ENCODE assay signal across 13 cellular contexts in the genomic region with DNA sequence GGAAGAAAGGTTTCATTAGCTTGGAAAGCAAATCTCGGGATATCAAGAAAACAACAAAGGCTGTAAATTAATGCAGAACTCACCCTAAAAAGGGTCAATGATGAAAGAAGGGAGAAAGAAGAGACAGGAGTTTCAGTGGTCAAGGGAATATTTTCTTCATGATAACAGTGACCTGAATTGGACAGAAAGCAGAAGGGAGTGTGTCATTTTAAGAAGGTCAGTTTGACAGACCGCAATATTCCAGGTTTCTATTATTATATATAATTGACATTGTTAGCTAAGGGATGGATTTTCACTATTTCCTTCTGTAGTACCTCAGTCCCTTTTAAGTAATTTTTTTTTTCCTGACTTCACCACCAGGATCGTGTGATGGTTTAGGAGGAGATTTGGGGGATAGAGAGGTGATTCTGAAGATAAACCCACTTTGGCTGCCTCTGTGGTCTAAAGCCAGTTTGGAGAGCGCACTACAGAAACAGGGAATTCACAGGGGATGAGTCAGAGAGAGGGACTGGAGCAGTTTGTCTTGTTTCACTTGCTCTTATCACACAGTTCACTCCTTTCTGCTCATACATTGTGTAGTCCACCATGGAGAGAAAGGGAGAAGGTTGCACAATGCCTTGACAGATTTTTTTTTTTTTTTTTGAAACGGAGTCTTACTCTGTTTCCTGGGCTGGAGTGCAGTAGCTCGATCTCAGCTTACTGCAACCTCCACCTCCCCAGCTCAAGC.
DNase-seq lines count a peak whose midpoint lies in the region; ATAC-seq and TF ChIP-seq lines count a peak whose summit lies in the region.
"Had no signal": no experiment of that assay in that cellular context is flagged by ENCODE, and none has a peak within 500 bp of the region (broad histone marks: within the 10 kb centered on the region; RNA-seq: fewer than 3 reads in every experiment).

No MANE protein-coding gene starts in this region.

- no peak overlapping the region for H2BK120ac ChIP-seq in IMR-90 (ENCODE audit: low read depth, low read length)

- no peaks in the 10 kb centered on the region for H3K27me3 Mint-ChIP-seq in stimulated activated naive B cell treated with anti-CD40 and anti-IgM and Interleukin-4, amounts not matched to agents 10 μg/mL and 1 μg/mL and 100 μg/mL, for 72 hours

- H2BK15ac ChIP-seq in IMR-90 (ENCODE audit: low read depth, low read length): no peak overlapping the region

- no peak overlapping the region for H3K4me3 Mint-ChIP-seq in stimulated activated naive B cell treated with anti-CD40 and anti-IgM and Interleukin-4, amounts not matched to agents 10 μg/mL and 1 μg/mL and 100 μg/mL, for 72 hours
- H3K4me3 Mint-ChIP-seq: activated T-helper 1 cell treated with anti-CD3 and anti-CD28 coated beads, Interleukin-12 subunit alpha, Interleukin-12 subunit beta, Interleukin-2, Interleukin-4 antibody, amounts not matched to agents 30 ng/mL and 10 ng/mL and 1 ng/mL, durations not matched to agents 14 hours and 24 hours and 36 hours had no signal

- H2AFZ ChIP-seq in IMR-90 (replicated peaks; ENCODE audit: low read length, poor library complexity): no peak overlapping the region

- no peaks in the 10 kb centered on the region for H3K27me3 ChIP-seq in IMR-90 (ENCODE audit: control insufficient read depth, insufficient read depth, low read length)
- no peaks in the 10 kb centered on the region for H3K27me3 ChIP-seq in brain microvascular endothelial cell (replicated peaks)
- H3K27me3 ChIP-seq: gastrocnemius medialis had no signal

- H3K23ac ChIP-seq in IMR-90 (ENCODE audit: low read depth, low read length): no peak overlapping the region

- no peak overlapping the region for H3K4ac ChIP-seq in IMR-90 (ENCODE audit: low read depth, low read length)

- H3K27ac ChIP-seq in IMR-90 (ENCODE audit: insufficient read depth, low read length) (no peak overlapping the region), brain microvascular endothelial cell (no peak overlapping the region)
- H3K27ac ChIP-seq: gastrocnemius medialis, psoas muscle had no signal

- peaks cover 23 to 33% of the 10 kb centered on the region in 2 donors for H3K4me1 Mint-ChIP-seq in stimulated activated naive B cell treated with anti-CD40 and anti-IgM and Interleukin-4, amounts not matched to agents 10 μg/mL and 1 μg/mL and 100 μg/mL, for 72 hours

- no peak overlapping the region for H4K5ac ChIP-seq in IMR-90 (ENCODE audit: low read depth, low read length)

- no peak overlapping the region for H4K8ac ChIP-seq in IMR-90 (ENCODE audit: low read depth in 2 of 2, low read length in 2 of 2)

- no peaks in the 10 kb centered on the region; the same call in 1 of the 2 replicates for H3K9me3 ChIP-seq in IMR-90 (ENCODE audit: control insufficient read depth, insufficient read depth, low read length)
- H3K9me3 ChIP-seq: gastrocnemius medialis, psoas muscle had no signal

- no peaks in the 10 kb centered on the region for H3K79me1 ChIP-seq in IMR-90 (ENCODE audit: low read depth in 1 of 2, low read length in 2 of 2)

- WGBS in IMR-90 (ENCODE audit: extremely low coverage in 2 of 2, insufficient read length in 1 of 2), 2 experiments: 60% methylated on average over 1 of the region's 6 CpGs; no CpG with 5 or more reads in 1 of the 2 experiments

- H4K91ac ChIP-seq in IMR-90 (ENCODE audit: insufficient read depth, low read depth, low read length): no peak overlapping the region

- H3K36me3 Mint-ChIP-seq in stimulated activated naive B cell treated with anti-CD40 and anti-IgM and Interleukin-4, amounts not matched to agents 10 μg/mL and 1 μg/mL and 100 μg/mL, for 72 hours: peaks cover 0 to 2% of the 10 kb centered on the region in 2 donors

- H3K9me1 ChIP-seq in IMR-90 (ENCODE audit: insufficient read depth, low read length): no peaks in the 10 kb centered on the region

- no peaks in the 10 kb centered on the region for H3K9me3 Mint-ChIP-seq in stimulated activated naive B cell treated with anti-CD40 and anti-IgM and Interleukin-4, amounts not matched to agents 10 μg/mL and 1 μg/mL and 100 μg/mL, for 72 hours
- H3K9me3 Mint-ChIP-seq: activated T-helper 1 cell treated with anti-CD3 and anti-CD28 coated beads, Interleukin-12 subunit alpha, Interleukin-12 subunit beta, Interleukin-2, Interleukin-4 antibody, amounts not matched to agents 30 ng/mL and 10 ng/mL and 1 ng/mL, durations not matched to agents 14 hours and 24 hours and 36 hours had no signal

- H2BK5ac ChIP-seq in IMR-90 (ENCODE audit: low read depth, low read length, poor library complexity, severe bottlenecking): no peak overlapping the region

- no peak for TF ChIP-seq POLR2A in IMR-90 (IDR thresholded peaks at IDR 0.05; ENCODE audit: low read depth, low read length)

- H2AK9ac ChIP-seq in IMR-90 (replicated peaks; ENCODE audit: low read depth, low read length, poor library complexity): no peak overlapping the region

- POLR2A ChIA-PET in IMR-90 (lab: Charles Lee; ENCODE audit: unreplicated experiment): no interaction called here

- no peak; the same call in 1 of the 2 replicates for ATAC-seq in IMR-90 (ENCODE audit: low read depth)
- ATAC-seq in stimulated activated naive B cell treated with anti-CD40 and anti-IgM and Interleukin-4, amounts not matched to agents 10 μg/mL and 1 μg/mL and 100 μg/mL, for 72 hours (replicated peaks): no peak
- ATAC-seq in HG03378 (IDR thresholded peaks at IDR 0.05; ENCODE audit: unreplicated experiment): no peak
- no peak for ATAC-seq in GM19455 (IDR thresholded peaks at IDR 0.05; ENCODE audit: unreplicated experiment)
- no peak for ATAC-seq in GM18502 (IDR thresholded peaks at IDR 0.05; ENCODE audit: poor library complexity, unreplicated experiment)
- ATAC-seq: gastrocnemius medialis, psoas muscle had no signal

- H3K27ac Mint-ChIP-seq in stimulated activated naive B cell treated with anti-CD40 and anti-IgM and Interleukin-4, amounts not matched to agents 10 μg/mL and 1 μg/mL and 100 μg/mL, for 72 hours: peak overlapping the region; percentile 22
- H3K27ac Mint-ChIP-seq: activated T-helper 1 cell treated with anti-CD3 and anti-CD28 coated beads, Interleukin-12 subunit alpha, Interleukin-12 subunit beta, Interleukin-2, Interleukin-4 antibody, amounts not matched to agents 30 ng/mL and 10 ng/mL and 1 ng/mL, durations not matched to agents 14 hours and 24 hours and 36 hours had no signal

- H3K9ac ChIP-seq in IMR-90 (ENCODE audit: low read depth, low read length): no peak overlapping the region

- H3K36me3 ChIP-seq in IMR-90 (ENCODE audit: control insufficient read depth, insufficient read depth, low read length): no peaks in the 10 kb centered on the region
- no peaks in the 10 kb centered on the region for H3K36me3 ChIP-seq in brain microvascular endothelial cell (replicated peaks)
- H3K36me3 ChIP-seq: gastrocnemius medialis had no signal

- H3K56ac ChIP-seq in IMR-90 (ENCODE audit: extremely low read depth, insufficient read depth, low read length): no peak overlapping the region

- H3K4me1 ChIP-seq in IMR-90 (ENCODE audit: control insufficient read depth, insufficient read depth, low read length): no peaks in the 10 kb centered on the region
- H3K4me1 ChIP-seq: gastrocnemius medialis, psoas muscle had no signal

- no peak for TF ChIP-seq RAD21 in IMR-90 (IDR thresholded peaks at IDR 0.05; ENCODE audit: low read length)

- intact Hi-C loops in IMR-90 (cut with micrococcal nuclease): no loop called here

- no peaks in the 10 kb centered on the region for H4K20me1 ChIP-seq in IMR-90 (ENCODE audit: insufficient read depth, low read length)

- no peak overlapping the region for H2BK20ac ChIP-seq in IMR-90 (ENCODE audit: low read depth, low read length)

- TF ChIP-seq CTCF in IMR-90 (conservative IDR thresholded peaks at IDR 0.05; ENCODE audit: low read depth, low read length) (no peak), brain microvascular endothelial cell (IDR thresholded peaks at IDR 0.05; ENCODE audit: low read depth, low read length, missing control alignments) (no peak)

- no peak overlapping the region for H3K4me2 ChIP-seq in IMR-90 (ENCODE audit: low read depth, low read length)

- CTCF ChIA-PET in IMR-90 (lab: Yijun Ruan, JAX): no interaction called here

- H3K14ac ChIP-seq in IMR-90 (replicated peaks; ENCODE audit: low read depth, low read length): no peak overlapping the region

- dilution Hi-C loops in IMR-90 (cut with HindIII; ENCODE audit: low sequenced_read_pairs, unreplicated experiment): no loop called here

- no peak overlapping the region for H2AK5ac ChIP-seq in IMR-90 (ENCODE audit: low read depth, low read length)

- H3K4me3 ChIP-seq in IMR-90 (ENCODE audit: insufficient read depth, low read depth, low read length) (no peak overlapping the region), brain microvascular endothelial cell (ENCODE audit: low read depth, low read length) (no peak overlapping the region)
- H3K4me3 ChIP-seq: gastrocnemius medialis, psoas muscle had no signal

- BruUV-seq in IMR-90 (replicated peaks; lab: Mats Ljungman, UMichigan): no TSS peak

- in situ Hi-C loops in IMR-90 (cut with MboI; ENCODE audit: low sequenced_read_pairs): no loop called here
- in situ Hi-C loops in brain microvascular endothelial cell (cut with HindIII; ENCODE audit: low pct_ligation_motif_present, low sequenced_read_pairs): no loop called here

- DNase-seq in IMR-90 (peak; percentile 0), brain microvascular endothelial cell (peak; percentile 20), iris pigment epithelial cell (ENCODE audit: low read depth) (peak; percentile 25), HuH-7.5 (ENCODE audit: low spot score) (no peak)
- no peak for DNase-seq in stimulated activated naive B cell treated with anti-CD40 and anti-IgM and Interleukin-4, amounts not matched to agents 10 μg/mL and 1 μg/mL and 100 μg/mL, for 72 hours
- DNase-seq: COR-L47, gastrocnemius medialis, HCEC 1CT, psoas muscle had no signal

- H3K18ac ChIP-seq in IMR-90 (ENCODE audit: low read depth, low read length): no peak overlapping the region

TF ChIP-seq in IMR-90, 13 proteins besides CTCF, POLR2A, EP300 and RAD21 (continues in another document):
- TF ChIP-seq, protein P1, sequence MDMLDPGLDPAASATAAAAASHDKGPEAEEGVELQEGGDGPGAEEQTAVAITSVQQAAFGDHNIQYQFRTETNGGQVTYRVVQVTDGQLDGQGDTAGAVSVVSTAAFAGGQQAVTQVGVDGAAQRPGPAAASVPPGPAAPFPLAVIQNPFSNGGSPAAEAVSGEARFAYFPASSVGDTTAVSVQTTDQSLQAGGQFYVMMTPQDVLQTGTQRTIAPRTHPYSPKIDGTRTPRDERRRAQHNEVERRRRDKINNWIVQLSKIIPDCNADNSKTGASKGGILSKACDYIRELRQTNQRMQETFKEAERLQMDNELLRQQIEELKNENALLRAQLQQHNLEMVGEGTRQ (IDR thresholded peaks at IDR 0.05; ENCODE audit: low read depth, low read length): no peak
- TF ChIP-seq NFE2L2 (IDR thresholded peaks at IDR 0.05; ENCODE audit: low read depth, low read length): no peak
- TF ChIP-seq RCOR1 (IDR thresholded peaks at IDR 0.05; ENCODE audit: insufficient replicate concordance, low read length): no peak
- no peak for TF ChIP-seq CHD1 (IDR thresholded peaks at IDR 0.05; ENCODE audit: low read depth, low read length)
- no peak for TF ChIP-seq RFX5 (IDR thresholded peaks at IDR 0.05; ENCODE audit: low read depth, low read length)
- no peak for TF ChIP-seq BHLHE40 (IDR thresholded peaks at IDR 0.05; ENCODE audit: low read depth, low read length)
- TF ChIP-seq CEBPB (IDR thresholded peaks at IDR 0.05; ENCODE audit: low read depth, low read length): no peak
- no peak for TF ChIP-seq MXI1 (IDR thresholded peaks at IDR 0.05; ENCODE audit: borderline replicate concordance, low read depth, low read length)

Comparison
In these comparisons a context has a peak if more than half of its experiments do, and no peak if none do; other contexts are left out.
1. DNase-seq: peak in IMR-90 (single experiment), brain microvascular endothelial cell (single experiment) and iris pigment epithelial cell (single experiment); none in stimulated activated naive B cell treated with anti-CD40 and anti-IgM and Interleukin-4, amounts not matched to agents 10 μg/mL and 1 μg/mL and 100 μg/mL, for 72 hours (single experiment) and HuH-7.5 (single experiment).